In genomic region chr5:31551878-31552277, GRCh38 we compare ENCODE assay signal across 20 cellular contexts.
"Had no signal": no experiment of that assay in that cellular context is flagged by ENCODE, and none has a peak within 500 bp of the region (broad histone marks: within the 10 kb centered on the region; RNA-seq: fewer than 3 reads in every experiment).

No MANE protein-coding gene starts in this region.

- H3K27me3 ChIP-seq: neutrophil, upper lobe of left lung had no signal

- H3K4me3 ChIP-seq: lower lobe of right lung, smooth muscle cell, thoracic aorta, upper lobe of left lung had no signal

- H3K27ac ChIP-seq: lower lobe of right lung, neutrophil, parathyroid adenoma, thoracic aorta, upper lobe of left lung had no signal

- ATAC-seq: lower lobe of right lung; natural killer cell; sciatic nerve; stimulated activated naive B cell treated with anti-CD40 and anti-IgM and Interleukin-4, amounts not matched to agents 10 μg/mL and 1 μg/mL and 100 μg/mL, for 72 hours had no signal

- DNase-seq: activated B cell treated with CpG ODN at 0.5 μM for 24 hours; activated CD4-positive, alpha-beta memory T cell treated with anti-CD3 and anti-CD28 coated beads for 36 hours; activated CD4-positive, alpha-beta T cell treated with anti-CD3 and anti-CD28 coated beads for 4 hours; activated effector memory CD4-positive, alpha-beta T cell treated with Interleukin-2 at 50 U/mL for 16 hours; activated naive CD4-positive, alpha-beta T cell treated with anti-CD3 and anti-CD28 coated beads, Interleukin-2, amount 50 U/mL, for 16 hours; activated T-cell treated with anti-CD3 and anti-CD28 coated beads for 4 hours; effector CD8-positive, alpha-beta T cell; foreskin fibroblast; hypothalamus; lower lobe of right lung; natural killer cell; stimulated activated CD4-positive, alpha-beta T cell treated with anti-CD3 and anti-CD28 coated beads, Interleukin-4, amount 100 ng/mL, for 4 hours; stimulated activated naive B cell treated with anti-CD40 and anti-IgM and Interleukin-4, amounts not matched to agents 10 μg/mL and 1 μg/mL and 100 μg/mL, for 72 hours; SW 1271; upper lobe of left lung had no signal
